Comparison of ENCODE assay signal across 33 cellular contexts in the genomic region with DNA sequence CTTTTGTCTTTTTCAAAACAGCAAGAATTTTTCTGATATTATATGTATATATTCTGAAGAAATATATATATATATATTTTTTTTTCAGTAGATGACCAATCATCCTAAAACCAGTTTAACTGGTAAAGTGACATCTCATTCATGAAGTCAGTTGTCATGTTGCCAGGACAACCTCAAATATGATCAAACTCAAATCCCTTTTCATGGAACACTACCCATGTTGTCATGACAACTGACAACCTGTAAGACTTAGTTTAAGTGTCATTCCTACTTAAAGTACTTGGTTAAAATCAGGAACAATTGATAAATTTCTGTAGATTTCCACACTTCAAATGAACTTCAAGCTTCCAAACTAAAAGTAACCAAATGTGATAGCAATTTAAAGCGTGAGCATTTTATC.
DNase-seq lines count a peak whose midpoint lies in the region; ATAC-seq, FAIRE-seq and TF ChIP-seq lines count a peak whose summit lies in the region.
"Had no signal": no experiment of that assay in that cellular context is flagged by ENCODE, and none has a peak within 500 bp of the region (broad histone marks: within the 10 kb centered on the region; RNA-seq: fewer than 3 reads in every experiment).

No MANE protein-coding gene starts in this region.

- no peaks in the 10 kb centered on the region for H3F3A ChIP-seq in SK-N-SH (replicated peaks; ENCODE audit: insufficient read depth)

- no peak overlapping the region for H3K9ac ChIP-seq in SK-N-SH

- peaks cover 3% of the 10 kb centered on the region; the same call in 1 of the 2 replicates for H3K9me2 ChIP-seq in SK-N-SH

- H3K4me1 ChIP-seq in SK-N-SH (ENCODE audit: control insufficient read depth in 1 of 2, insufficient read depth in 2 of 2, low read depth in 1 of 2, low read length in 1 of 2) = no peaks in the 10 kb centered on the region; a peak in 1 of 4 replicates
- H3K4me1 ChIP-seq: prostate gland, SJCRH30, tibial nerve had no signal

- H3K36me3 ChIP-seq in bronchial epithelial cell (ENCODE audit: control insufficient read depth, insufficient read depth, low read length) (no peaks in the 10 kb centered on the region), SK-N-SH (replicated peaks in 1 of 2; ENCODE audit: control insufficient read depth in 1 of 2, insufficient read depth in 2 of 2, low read length in 1 of 2) (no peaks in the 10 kb centered on the region)
- H3K36me3 ChIP-seq: prostate gland, SJCRH30, tibial nerve, WERI-Rb-1 had no signal

- H3K79me2 ChIP-seq in SK-N-SH (ENCODE audit: insufficient read depth) = no peaks in the 10 kb centered on the region

- no peak overlapping the region for H2AFZ ChIP-seq in SK-N-SH (ENCODE audit: low read depth)

- no peaks in the 10 kb centered on the region for H3K27me3 Mint-ChIP-seq in Calu3 (ENCODE audit: unreplicated experiment)
- H3K27me3 Mint-ChIP-seq: activated CD4-positive, alpha-beta T cell treated with anti-CD3 and anti-CD28 coated beads, Interleukin-2, amount 10 ng/mL, durations not matched to agents 24 days and 14 days had no signal

- no peaks in the 10 kb centered on the region for H3K36me3 Mint-ChIP-seq in Calu3 (ENCODE audit: insufficient read depth, unreplicated experiment)
- H3K36me3 Mint-ChIP-seq: activated naive CD4-positive, alpha-beta T cell treated with anti-CD3 and anti-CD28 coated beads, Interleukin-2, amount 50 U/mL, for 72 hours; CD4-positive, alpha-beta memory T cell had no signal

- H3K9me3 Mint-ChIP-seq in Calu3 (ENCODE audit: low read depth, unreplicated experiment) = no peaks in the 10 kb centered on the region
- H3K9me3 Mint-ChIP-seq: activated CD4-positive, alpha-beta T cell treated with anti-CD3 and anti-CD28 coated beads, Interleukin-2, amount 10 ng/mL, durations not matched to agents 24 days and 14 days; activated naive CD4-positive, alpha-beta T cell treated with anti-CD3 and anti-CD28 coated beads, Interleukin-2, amount 50 U/mL, for 72 hours; activated T-helper 2 cell treated with anti-CD3 and anti-CD28 coated beads, Interferon-gamma antibody, Interleukin-2, Interleukin-4, amounts not matched to agents 10 μg/mL and 5 μg/mL and 100 μg/mL, durations not matched to agents 14 hours and 24 hours and 36 hours had no signal

- intact Hi-C loops in Calu3 (cut with micrococcal nuclease; ENCODE audit: unreplicated experiment) = no loop called here

- H3K4me3 ChIP-seq in bronchial epithelial cell (ENCODE audit: low read depth, low read length) (no peak overlapping the region), SK-N-SH (ENCODE audit: low read depth in 2 of 2, low read length in 1 of 2) (no peak overlapping the region)
- H3K4me3 ChIP-seq: GM12878, prostate gland, SJCRH30, tibial nerve had no signal

- FAIRE-seq in bronchial epithelial cell (lab: Jason Lieb, UNC) = no peak
- FAIRE-seq: colon, GM12878, H54, RCC 7860 had no signal

- DNase-seq in Calu3 = peak; percentile 24
- peak; percentile 46 for DNase-seq in HPDE6-E6E7 (ENCODE audit: extremely low spot score)
- DNase-seq in bronchial epithelial cell (ENCODE audit: low read depth) = peak; percentile 93
- peak; percentile 81 for DNase-seq in kidney tubule cell (ENCODE audit: low spot score)
- no peak for DNase-seq in DMS 273 (lab: John Stamatoyannopoulos, UW; ENCODE audit: unreplicated experiment)
- no peak for DNase-seq in SK-N-SH
- no peak for DNase-seq in NCI-H1694 (lab: John Stamatoyannopoulos, UW)
- DNase-seq: ACHN; activated CD4-positive, alpha-beta T cell treated with anti-CD3 and anti-CD28 coated beads, Interleukin-2, amount 10 ng/mL, durations not matched to agents 24 days and 14 days; activated CD8-positive, alpha-beta memory T cell treated with anti-CD3 and anti-CD28 coated beads for 24 hours; activated T-cell treated with anti-CD3 and anti-CD28 coated beads for 4 hours; anterior cingulate cortex; CD4-positive, alpha-beta memory T cell; effector CD4-positive, alpha-beta T cell; islet precursor cell; Karpas-422; naive thymus-derived CD4-positive, alpha-beta T cell; NCI-H1436 treated with DMSO at 0.1 percent for 48 hours; NCI-H526; nucleus accumbens; SJCRH30; stimulated activated CD4-positive, alpha-beta T cell treated with anti-CD3 and anti-CD28 coated beads, Interleukin-4, amount 100 ng/mL, for 24 hours; WERI-Rb-1 had no signal

- no peak overlapping the region for H3K4me2 ChIP-seq in SK-N-SH

- no peak overlapping the region for H3K27ac ChIP-seq in SK-N-SH (ENCODE audit: low read depth in 2 of 2, low read length in 1 of 2)
- H3K27ac ChIP-seq: prostate gland, SJCRH30, tibial nerve, WERI-Rb-1 had no signal

- POLR2A ChIA-PET in SK-N-SH (lab: Yijun Ruan, JAX) = no interaction called here

- no TSS peak for BruUV-seq in Calu3 (replicated peaks; lab: Mats Ljungman, UMichigan)

- peaks cover 24% of the 10 kb centered on the region for H3K4me1 Mint-ChIP-seq in Calu3 (ENCODE audit: low read depth, unreplicated experiment)
- H3K4me1 Mint-ChIP-seq: activated CD4-positive, alpha-beta T cell treated with anti-CD3 and anti-CD28 coated beads, Interleukin-2, amount 10 ng/mL, durations not matched to agents 24 days and 14 days; B cell; CD4-positive, alpha-beta memory T cell; naive thymus-derived CD4-positive, alpha-beta T cell had no signal

- H4K20me1 ChIP-seq in SK-N-SH (ENCODE audit: insufficient read depth) = no peaks in the 10 kb centered on the region

- no peaks in the 10 kb centered on the region for H3K27me3 ChIP-seq in bronchial epithelial cell (ENCODE audit: control insufficient read depth, insufficient read depth, low read length)
- H3K27me3 ChIP-seq in SK-N-SH (ENCODE audit: insufficient read depth) = no peaks in the 10 kb centered on the region
- H3K27me3 ChIP-seq: SJCRH30 had no signal

- WGBS in SK-N-SH (ENCODE audit: low lambda C conversion rate) = 32% methylated on average over 1 of the region's 1 CpG

- H3K27ac Mint-ChIP-seq in Calu3 (ENCODE audit: unreplicated experiment) = peak overlapping the region; percentile 78
- H3K27ac Mint-ChIP-seq: activated CD4-positive, alpha-beta T cell treated with anti-CD3 and anti-CD28 coated beads, Interleukin-2, amount 10 ng/mL, durations not matched to agents 24 days and 14 days; activated naive CD4-positive, alpha-beta T cell treated with anti-CD3 and anti-CD28 coated beads, Interleukin-2, amount 50 U/mL, for 72 hours; activated T-helper 2 cell treated with anti-CD3 and anti-CD28 coated beads, Interferon-gamma antibody, Interleukin-2, Interleukin-4, amounts not matched to agents 10 μg/mL and 5 μg/mL and 100 μg/mL, durations not matched to agents 14 hours and 24 hours and 36 hours; B cell; CD4-positive, alpha-beta memory T cell; naive thymus-derived CD4-positive, alpha-beta T cell had no signal

- no peak overlapping the region for H3K4me3 Mint-ChIP-seq in Calu3 (ENCODE audit: low read depth, unreplicated experiment)
- H3K4me3 Mint-ChIP-seq: activated CD4-positive, alpha-beta T cell treated with anti-CD3 and anti-CD28 coated beads, Interleukin-2, amount 10 ng/mL, durations not matched to agents 24 days and 14 days; B cell; CD4-positive, alpha-beta memory T cell; naive thymus-derived CD4-positive, alpha-beta T cell had no signal

- no peak for TF ChIP-seq RAD21 in SK-N-SH (IDR thresholded peaks at IDR 0.05; ENCODE audit: low read length)

- ATAC-seq in GM18907 (IDR thresholded peaks at IDR 0.05; ENCODE audit: unreplicated experiment) = no peak
- ATAC-seq: activated naive CD4-positive, alpha-beta T cell treated with anti-CD3 and anti-CD28 coated beads, Interleukin-2, amount 50 U/mL, for 72 hours; GM12878; naive thymus-derived CD4-positive, alpha-beta T cell had no signal

- H3K9me3 ChIP-seq in SK-N-SH = no peaks in the 10 kb centered on the region
- H3K9me3 ChIP-seq: prostate gland, SJCRH30, tibial nerve had no signal

- no peak for TF ChIP-seq EP300 in SK-N-SH (IDR thresholded peaks at IDR 0.05; ENCODE audit: borderline replicate concordance in 1 of 2, low read depth in 1 of 2, low read length in 1 of 2)

- no peak for TF ChIP-seq CTCF in Calu3 (IDR thresholded peaks at IDR 0.05; ENCODE audit: unreplicated experiment)
- TF ChIP-seq CTCF in bronchial epithelial cell (IDR thresholded peaks at IDR 0.05; ENCODE audit: insufficient read depth, low read length, severe bottlenecking) = no peak
- no peak for TF ChIP-seq CTCF in SK-N-SH (IDR thresholded peaks at IDR 0.05)

- CTCF ChIA-PET in Calu3 (lab: Charles Lee) (interaction anchor here (0.5 kb wide), 1 partner anchor 429 kb away, joined by 4 read pairs; no protein-coding TSS in a partner anchor), SK-N-SH (lab: Yijun Ruan, JAX) (no interaction called here)

TF ChIP-seq in SK-N-SH, 30 proteins besides CTCF, POLR2A, EP300 and RAD21 (continues in another document):
- no peak for TF ChIP-seq POLR2AphosphoS5 (IDR thresholded peaks at IDR 0.05; ENCODE audit: low read depth, low read length)
- TF ChIP-seq, protein P1, sequence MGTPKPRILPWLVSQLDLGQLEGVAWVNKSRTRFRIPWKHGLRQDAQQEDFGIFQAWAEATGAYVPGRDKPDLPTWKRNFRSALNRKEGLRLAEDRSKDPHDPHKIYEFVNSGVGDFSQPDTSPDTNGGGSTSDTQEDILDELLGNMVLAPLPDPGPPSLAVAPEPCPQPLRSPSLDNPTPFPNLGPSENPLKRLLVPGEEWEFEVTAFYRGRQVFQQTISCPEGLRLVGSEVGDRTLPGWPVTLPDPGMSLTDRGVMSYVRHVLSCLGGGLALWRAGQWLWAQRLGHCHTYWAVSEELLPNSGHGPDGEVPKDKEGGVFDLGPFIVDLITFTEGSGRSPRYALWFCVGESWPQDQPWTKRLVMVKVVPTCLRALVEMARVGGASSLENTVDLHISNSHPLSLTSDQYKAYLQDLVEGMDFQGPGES (IDR thresholded peaks at IDR 0.05; ENCODE audit: low read depth, low read length) = no peak
- TF ChIP-seq, protein P2, sequence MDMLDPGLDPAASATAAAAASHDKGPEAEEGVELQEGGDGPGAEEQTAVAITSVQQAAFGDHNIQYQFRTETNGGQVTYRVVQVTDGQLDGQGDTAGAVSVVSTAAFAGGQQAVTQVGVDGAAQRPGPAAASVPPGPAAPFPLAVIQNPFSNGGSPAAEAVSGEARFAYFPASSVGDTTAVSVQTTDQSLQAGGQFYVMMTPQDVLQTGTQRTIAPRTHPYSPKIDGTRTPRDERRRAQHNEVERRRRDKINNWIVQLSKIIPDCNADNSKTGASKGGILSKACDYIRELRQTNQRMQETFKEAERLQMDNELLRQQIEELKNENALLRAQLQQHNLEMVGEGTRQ (IDR thresholded peaks at IDR 0.05; ENCODE audit: borderline replicate concordance, low read depth, low read length) = no peak
- no peak for TF ChIP-seq GABPA (IDR thresholded peaks at IDR 0.05; ENCODE audit: low read depth)
- TF ChIP-seq ELF1 (IDR thresholded peaks at IDR 0.05) = no peak
- no peak for TF ChIP-seq CHD2 (IDR thresholded peaks at IDR 0.05; ENCODE audit: low read length, partially characterized antibody)
- TF ChIP-seq TCF12 (IDR thresholded peaks at IDR 0.05) = no peak
- TF ChIP-seq USF1 (IDR thresholded peaks at IDR 0.05; ENCODE audit: borderline replicate concordance, low read depth) = no peak

Comparison
In these comparisons a context has a peak if more than half of its experiments do, and no peak if none do; other contexts are left out.
1. DNase-seq: peak in Calu3 (single experiment), HPDE6-E6E7 (single experiment), bronchial epithelial cell (single experiment) and kidney tubule cell (single experiment); none in DMS 273 (single experiment), SK-N-SH (single experiment) and NCI-H1694 (single experiment).